ENCODE assay signal across 11 cellular contexts in genomic region chr9:76255781-76256455, GRCh38.
DNase-seq lines count a peak whose midpoint lies in the region; ATAC-seq and TF ChIP-seq lines count a peak whose summit lies in the region.
"Had no signal": no experiment of that assay in that cellular context is flagged by ENCODE, and none has a peak within 500 bp of the region (broad histone marks: within the 10 kb centered on the region; RNA-seq: fewer than 3 reads in every experiment).

No MANE protein-coding gene starts in this region.

- H3K27me3 ChIP-seq in BJ (ENCODE audit: control insufficient read depth, insufficient read depth, low read length) (no peaks in the 10 kb centered on the region; the same call in 1 of the 2 replicates), RWPE2 (ENCODE audit: insufficient read depth, poor library complexity, severe bottlenecking) (no peaks in the 10 kb centered on the region), prostate gland (replicated peaks; ENCODE audit: insufficient read depth) (no peaks in the 10 kb centered on the region)

- no peak overlapping the region for H3K4me3 ChIP-seq in BJ (ENCODE audit: low read depth, low read length)
- no peak overlapping the region for H3K4me3 ChIP-seq in RWPE2 (ENCODE audit: severe bottlenecking)
- no peak overlapping the region for H3K4me3 ChIP-seq in prostate gland

- no peak overlapping the region for H3K4me3 Mint-ChIP-seq in activated CD8-positive, alpha-beta memory T cell treated with anti-CD3 and anti-CD28 coated beads, Interleukin-2, amount 10 ng/mL, durations not matched to agents 7 days and 5 days
- H3K4me3 Mint-ChIP-seq: neural crest cell had no signal

- ATAC-seq in RWPE2 (ENCODE audit: low read depth): peak; percentile 77
- no peak for ATAC-seq in activated CD8-positive, alpha-beta memory T cell treated with anti-CD3 and anti-CD28 coated beads, Interleukin-2, amount 10 ng/mL, durations not matched to agents 7 days and 5 days

- no peak overlapping the region for H3K27ac Mint-ChIP-seq in activated CD8-positive, alpha-beta memory T cell treated with anti-CD3 and anti-CD28 coated beads, Interleukin-2, amount 10 ng/mL, durations not matched to agents 7 days and 5 days

- 19% methylated on average over 12 of the region's 12 CpGs for WGBS in prostate gland

- H3K9me3 ChIP-seq in RWPE2 (ENCODE audit: severe bottlenecking) (no peaks in the 10 kb centered on the region), prostate gland (no peaks in the 10 kb centered on the region)

- H3K9me3 Mint-ChIP-seq in activated CD8-positive, alpha-beta memory T cell treated with anti-CD3 and anti-CD28 coated beads, Interleukin-2, amount 10 ng/mL, durations not matched to agents 7 days and 5 days (ENCODE audit: low read depth): no peaks in the 10 kb centered on the region
- H3K9me3 Mint-ChIP-seq: neural crest cell had no signal

- H3K27ac ChIP-seq in RWPE2 (ENCODE audit: poor library complexity, severe bottlenecking) (no peak overlapping the region), prostate gland (no peak overlapping the region)

- H3K27me3 Mint-ChIP-seq in activated CD8-positive, alpha-beta memory T cell treated with anti-CD3 and anti-CD28 coated beads, Interleukin-2, amount 10 ng/mL, durations not matched to agents 7 days and 5 days: no peaks in the 10 kb centered on the region

- CTCF ChIA-PET in BJ (lab: Yijun Ruan, JAX): interaction anchor here (1.3 to 2.2 kb wide), 2 partner anchors 9 to 47 kb away, joined by 4 to 5 read pairs; no protein-coding TSS in a partner anchor
- CTCF ChIA-PET in activated CD8-positive, alpha-beta memory T cell treated with anti-CD3 and anti-CD28 coated beads, Interleukin-2, amount 10 ng/mL, durations not matched to agents 7 days and 5 days (lab: Charles Lee): no interaction called here

- intact Hi-C loops in prostate gland (cut with DNase I): loop anchor here (10.0 kb wide), 1 partner anchor 361 kb away; the partner anchor contains the start of gene PCSK5

- peak; percentile 99 for DNase-seq in BJ (ENCODE audit: low read depth)
- no peak for DNase-seq in RWPE2 (ENCODE audit: low spot score)
- peak; percentile 93 for DNase-seq in fibroblast of the conjunctiva (ENCODE audit: low read depth)
- DNase-seq in prostate gland (ENCODE audit: low spot score): peak; percentile 73
- DNase-seq in activated CD8-positive, alpha-beta memory T cell treated with anti-CD3 and anti-CD28 coated beads, Interleukin-2, amount 10 ng/mL, durations not matched to agents 7 days and 5 days: no peak
- DNase-seq in activated T-cell treated with anti-CD3 and anti-CD28 coated beads, Interleukin-2, amount 50 U/mL, for 1 hour: no peak
- DNase-seq in GM19238 (ENCODE audit: insufficient read length, low spot score): no peak
- no peak for DNase-seq in activated gamma-delta T cell (lab: John Stamatoyannopoulos, UW)
- DNase-seq: activated CD4-positive, alpha-beta T cell treated with anti-CD3 and anti-CD28 coated beads, Interleukin-2, amount 50 U/mL, for 48 hours; NCI-H774 had no signal

- H3K36me3 Mint-ChIP-seq in activated CD8-positive, alpha-beta memory T cell treated with anti-CD3 and anti-CD28 coated beads, Interleukin-2, amount 10 ng/mL, durations not matched to agents 7 days and 5 days: no peaks in the 10 kb centered on the region

- no peak for TF ChIP-seq POLR2A in prostate gland (IDR thresholded peaks at IDR 0.05)

- no peaks in the 10 kb centered on the region for H3K4me1 ChIP-seq in RWPE2 (ENCODE audit: insufficient read depth, poor library complexity, severe bottlenecking)
- no peaks in the 10 kb centered on the region for H3K4me1 ChIP-seq in prostate gland (replicated peaks)

- POLR2A ChIA-PET in BJ (lab: Charles Lee): interaction anchor here (0.5 to 0.7 kb wide), 2 partner anchors 26 to 40 kb away, joined by 4 to 21 read pairs; no protein-coding TSS in a partner anchor

- H3K4me1 Mint-ChIP-seq in activated CD8-positive, alpha-beta memory T cell treated with anti-CD3 and anti-CD28 coated beads, Interleukin-2, amount 10 ng/mL, durations not matched to agents 7 days and 5 days: no peaks in the 10 kb centered on the region
- H3K4me1 Mint-ChIP-seq: neural crest cell had no signal

- no peak for TF ChIP-seq CTCF in BJ (IDR thresholded peaks at IDR 0.05; ENCODE audit: insufficient read depth, low read depth, low read length)
- no peak for TF ChIP-seq CTCF in RWPE2 (IDR thresholded peaks at IDR 0.05; ENCODE audit: poor library complexity, severe bottlenecking)
- no peak for TF ChIP-seq CTCF in prostate gland (IDR thresholded peaks at IDR 0.05)

- H3K36me3 ChIP-seq in BJ (ENCODE audit: control insufficient read depth, insufficient read depth, low read length) (no peaks in the 10 kb centered on the region), RWPE2 (ENCODE audit: low read depth) (no peaks in the 10 kb centered on the region), prostate gland (no peaks in the 10 kb centered on the region)

Comparison
In these comparisons a context has a peak if more than half of its experiments do, and no peak if none do; other contexts are left out.
1. DNase-seq: peak in BJ (single experiment), fibroblast of the conjunctiva (single experiment) and prostate gland (single experiment); none in RWPE2 (single experiment), activated CD8-positive, alpha-beta memory T cell treated with anti-CD3 and anti-CD28 coated beads, Interleukin-2, amount 10 ng/mL, durations not matched to agents 7 days and 5 days (single experiment), activated T-cell treated with anti-CD3 and anti-CD28 coated beads, Interleukin-2, amount 50 U/mL, for 1 hour (single experiment), GM19238 (single experiment) and activated gamma-delta T cell (single experiment).